ENCODE assay signal across 18 cellular contexts in the genomic region with DNA sequence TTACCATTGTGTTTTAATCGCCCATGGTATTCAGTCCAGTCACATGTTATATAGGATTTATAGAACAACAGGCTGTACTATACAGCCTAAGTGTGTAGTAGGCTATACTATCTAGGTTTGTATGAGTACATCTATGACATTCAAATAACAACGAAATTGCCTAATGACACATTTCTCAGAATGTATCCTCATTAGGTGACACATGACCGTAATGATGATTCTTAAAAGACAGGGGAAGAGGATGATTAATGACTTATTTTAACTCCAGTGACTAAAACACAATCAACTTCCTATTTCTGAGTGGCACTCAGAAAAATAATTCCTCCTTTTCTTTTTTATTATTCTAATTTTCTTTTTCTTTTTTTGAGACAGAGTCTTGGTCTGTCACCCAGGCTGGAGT.
DNase-seq lines count a peak whose midpoint lies in the region; ATAC-seq and TF ChIP-seq lines count a peak whose summit lies in the region.
"Had no signal": no experiment of that assay in that cellular context is flagged by ENCODE, and none has a peak within 500 bp of the region (broad histone marks: within the 10 kb centered on the region; RNA-seq: fewer than 3 reads in every experiment).

No MANE protein-coding gene starts in this region.

- DNase-seq in GM23248 (peak; percentile 4), PC-3 (no peak), hepatocyte (ENCODE audit: low spot score) (no peak), NCI-H1417 treated with DMSO at 0.1 percent for 48 hours (lab: John Stamatoyannopoulos, UW) (no peak)
- no peak for DNase-seq in central memory CD4-positive, alpha-beta T cell
- DNase-seq: activated CD4-positive, alpha-beta T cell treated with anti-CD3 and anti-CD28 coated beads for 4 hours; activated CD8-positive, alpha-beta memory T cell treated with anti-CD3 and anti-CD28 coated beads, Interleukin-2, amount 50 U/mL, for 48 hours; activated naive CD4-positive, alpha-beta T cell; NCI-H1436; NCI-H524 treated with DMSO at 0.1 percent for 48 hours; thyroid gland had no signal

- intact Hi-C loops in PC-3 (cut with micrococcal nuclease), result loop anchor here (5.0 kb wide), 2 partner anchors 84 to 106 kb away; no protein-coding TSS in a partner anchor

- H3K27me3 ChIP-seq in GM23248 (replicated peaks; ENCODE audit: insufficient read depth) (no peaks in the 10 kb centered on the region), PC-3 (ENCODE audit: low read length) (no peaks in the 10 kb centered on the region), hepatocyte (no peaks in the 10 kb centered on the region)
- H3K27me3 ChIP-seq: ascending aorta, right atrium auricular region, thyroid gland had no signal

- H4K20me1 ChIP-seq in GM23248 (ENCODE audit: insufficient read depth) (no peaks in the 10 kb centered on the region), PC-3 (ENCODE audit: low read length) (no peaks in the 10 kb centered on the region), hepatocyte (ENCODE audit: insufficient read depth, poor library complexity, severe bottlenecking) (no peaks in the 10 kb centered on the region)

- no peak for TF ChIP-seq CTCF in C4-2B (conservative IDR thresholded peaks at IDR 0.05)
- TF ChIP-seq CTCF in PC-3 (conservative IDR thresholded peaks at IDR 0.05; ENCODE audit: low read depth, low read length), result no peak
- no peak for TF ChIP-seq CTCF in hepatocyte (IDR thresholded peaks at IDR 0.05; ENCODE audit: poor library complexity)

- CTCF ChIA-PET in PC-3 (lab: Charles Lee), result interaction anchor here (0.6 to 1.8 kb wide), 5 partner anchors 40 to 157 kb away, joined by 4 to 13 read pairs (median 9); no protein-coding TSS in a partner anchor

- peak overlapping the region; percentile 80 for H3K27ac ChIP-seq in C4-2B
- no peak overlapping the region for H3K27ac ChIP-seq in GM23248
- peak overlapping the region; percentile 93; the same call in 1 of the 2 replicates for H3K27ac ChIP-seq in PC-3 (ENCODE audit: low read length)
- H3K27ac ChIP-seq in hepatocyte, result no peak overlapping the region
- H3K27ac ChIP-seq: right atrium auricular region, SK-N-MC, thyroid gland had no signal

- H3K9ac ChIP-seq in GM23248 (no peak overlapping the region), PC-3 (ENCODE audit: low read length) (no peak overlapping the region)

- H3K4me2 ChIP-seq in GM23248 (ENCODE audit: unreplicated experiment) (no peak overlapping the region), PC-3 (ENCODE audit: low read length) (no peak overlapping the region), hepatocyte (peak overlapping the region; percentile 65)

- H3K9me3 ChIP-seq in GM23248 (ENCODE audit: low read depth) (no peaks in the 10 kb centered on the region), PC-3 (ENCODE audit: low read length) (no peaks in the 10 kb centered on the region), hepatocyte (ENCODE audit: low read depth) (no peaks in the 10 kb centered on the region)
- H3K9me3 ChIP-seq: ascending aorta, right atrium auricular region, thyroid gland had no signal

- H3K36me3 ChIP-seq in GM23248 (ENCODE audit: low read depth) (no peaks in the 10 kb centered on the region), PC-3 (ENCODE audit: low read depth, low read length) (no peaks in the 10 kb centered on the region), hepatocyte (replicated peaks; ENCODE audit: insufficient read depth, low read depth) (no peaks in the 10 kb centered on the region)
- H3K36me3 ChIP-seq: ascending aorta, right atrium auricular region, thyroid gland had no signal

- no peak for ATAC-seq in PC-3
- no peak for ATAC-seq in HG03159 (IDR thresholded peaks at IDR 0.05; ENCODE audit: unreplicated experiment)
- ATAC-seq: Panc1 had no signal

- POLR2A ChIA-PET in PC-3 (lab: Charles Lee; ENCODE audit: unreplicated experiment), result no interaction called here

- no peaks in the 10 kb centered on the region for H3K79me2 ChIP-seq in GM23248 (ENCODE audit: insufficient read depth)
- no peaks in the 10 kb centered on the region for H3K79me2 ChIP-seq in PC-3 (ENCODE audit: low read length)
- H3K79me2 ChIP-seq in hepatocyte, result no peaks in the 10 kb centered on the region

- H3K9me2 ChIP-seq in GM23248 (ENCODE audit: insufficient read depth) (no peaks in the 10 kb centered on the region), PC-3 (replicated peaks; ENCODE audit: low read length) (no peaks in the 10 kb centered on the region), hepatocyte (replicated peaks; ENCODE audit: insufficient read depth) (no peaks in the 10 kb centered on the region)

- H2AFZ ChIP-seq in GM23248 (no peak overlapping the region), PC-3 (ENCODE audit: low read length) (no peak overlapping the region), hepatocyte (no peak overlapping the region)

- H3K4me1 ChIP-seq in GM23248 (ENCODE audit: insufficient read depth) (peaks cover 6% of the 10 kb centered on the region; the same call in 1 of the 2 replicates), PC-3 (ENCODE audit: insufficient read depth, low read length) (peaks cover 26% of the 10 kb centered on the region), hepatocyte (ENCODE audit: insufficient read depth) (peaks cover 36% of the 10 kb centered on the region)

- H3K4me3 ChIP-seq in GM23248, result no peak overlapping the region
- H3K4me3 ChIP-seq in PC-3 (ENCODE audit: low read length), result no peak overlapping the region
- H3K4me3 ChIP-seq in hepatocyte, result no peak overlapping the region
- H3K4me3 ChIP-seq: ascending aorta, lung, right atrium auricular region, SK-N-MC, thyroid gland had no signal

- whole genome bisulfite sequencing in GM23248 (ENCODE audit: low coverage in 1 of 2, low lambda C conversion rate in 2 of 2, missing lambda C conversion rate in 2 of 2), 2 experiments, result 52 to 55% methylated on average over 3 of the region's 3 CpGs
- WGBS in hepatocyte (ENCODE audit: low lambda C conversion rate, missing lambda C conversion rate), result 87% methylated on average over 3 of the region's 3 CpGs

- no TSS peak for BruUV-seq in PC-3 (replicated peaks; lab: Mats Ljungman, UMichigan)

- in situ Hi-C loops in GM23248 (cut with MboI), result no loop called here

- no peaks in the 10 kb centered on the region for H3F3A ChIP-seq in GM23248 (ENCODE audit: insufficient read depth)
- H3F3A ChIP-seq in PC-3 (ENCODE audit: low read length, unreplicated experiment), result peaks cover 11% of the 10 kb centered on the region

Comparison
In these comparisons a context has a peak if more than half of its experiments do, and no peak if none do; other contexts are left out.
1. H3K27ac ChIP-seq: peak in C4-2B (single experiment) and PC-3 (single experiment); none in GM23248 (single experiment) and hepatocyte (single experiment).